8 cellular contexts compared by ENCODE assay signal in the genomic region with DNA sequence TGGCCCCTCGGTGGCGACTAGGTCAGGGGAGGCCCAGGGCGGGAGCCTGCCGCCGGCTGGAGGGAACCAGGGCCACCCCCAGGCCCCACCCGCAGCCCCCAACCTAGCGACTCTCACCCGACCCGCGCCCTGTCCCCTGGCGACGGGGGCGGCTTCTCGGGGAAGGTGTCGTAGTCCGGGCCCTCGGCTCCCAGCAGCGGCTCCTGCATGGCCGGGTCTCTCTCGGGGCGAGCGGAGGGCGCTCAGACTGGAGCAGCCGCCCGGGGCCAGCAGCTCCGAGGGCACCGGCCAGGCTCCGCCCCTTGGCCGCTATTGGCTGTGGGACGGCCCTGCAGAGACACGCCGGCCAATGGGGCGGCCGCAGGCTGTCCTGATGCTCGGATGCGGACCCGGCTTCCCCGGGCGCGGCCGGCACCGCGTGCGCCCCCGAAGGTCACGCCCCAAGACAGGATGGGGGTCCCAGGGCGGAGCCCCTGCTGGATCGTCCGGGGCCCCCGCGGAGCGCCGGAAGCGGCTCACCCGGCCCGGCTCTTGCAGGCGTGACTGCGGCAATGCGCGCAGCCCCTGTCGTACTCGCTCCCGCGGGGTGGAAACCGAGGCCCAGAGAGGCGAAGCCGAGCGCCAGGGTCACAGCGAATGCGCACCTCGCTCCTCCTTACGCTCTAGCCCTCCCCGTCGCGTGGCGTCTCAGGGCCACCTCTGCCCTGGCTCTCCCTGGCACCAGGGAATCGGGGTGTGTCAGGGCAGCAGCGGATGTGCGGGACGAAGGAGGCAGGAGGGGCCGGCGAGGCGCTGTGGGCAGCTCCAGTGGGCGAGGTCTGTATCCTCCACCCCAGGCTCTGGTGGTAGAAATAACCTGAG. TPM values are rescaled to one million over a fixed set of nuclear protein-coding genes. Genes with fewer than 3 reads are reported as not detected.
DNase-seq lines count a peak whose midpoint lies in the region; ATAC-seq and TF ChIP-seq lines count a peak whose summit lies in the region.

A gene with protein sequence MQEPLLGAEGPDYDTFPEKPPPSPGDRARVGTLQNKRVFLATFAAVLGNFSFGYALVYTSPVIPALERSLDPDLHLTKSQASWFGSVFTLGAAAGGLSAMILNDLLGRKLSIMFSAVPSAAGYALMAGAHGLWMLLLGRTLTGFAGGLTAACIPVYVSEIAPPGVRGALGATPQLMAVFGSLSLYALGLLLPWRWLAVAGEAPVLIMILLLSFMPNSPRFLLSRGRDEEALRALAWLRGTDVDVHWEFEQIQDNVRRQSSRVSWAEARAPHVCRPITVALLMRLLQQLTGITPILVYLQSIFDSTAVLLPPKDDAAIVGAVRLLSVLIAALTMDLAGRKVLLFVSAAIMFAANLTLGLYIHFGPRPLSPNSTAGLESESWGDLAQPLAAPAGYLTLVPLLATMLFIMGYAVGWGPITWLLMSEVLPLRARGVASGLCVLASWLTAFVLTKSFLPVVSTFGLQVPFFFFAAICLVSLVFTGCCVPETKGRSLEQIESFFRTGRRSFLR (minus strand): TSS at position 249 of the 861 bp plus-strand sequence. CDS start 40 bp downstream, at position 209.

- no peak for TF ChIP-seq CTCF in IMR-90 (conservative IDR thresholded peaks at IDR 0.05; ENCODE audit: low read depth, low read length)
- no peak for TF ChIP-seq CTCF in fibroblast of mammary gland (conservative IDR thresholded peaks at IDR 0.05; ENCODE audit: control insufficient read depth, insufficient read depth, low read depth, low read length)

- no peaks in the 10 kb centered on the region for H3K9me1 ChIP-seq in IMR-90 (ENCODE audit: insufficient read depth, low read length)

- peak within 1 kb of the TSS in 5 of 9 donors; percentile 48 to 83 (median 60) for H3K27ac Mint-ChIP-seq in naive thymus-derived CD4-positive, alpha-beta T cell
- peak within 1 kb of the TSS; percentile 37 for H3K27ac Mint-ChIP-seq in stimulated activated effector memory CD8-positive, alpha-beta T cell treated with anti-CD3 and anti-CD28 coated beads, Interleukin-12 subunit alpha, Interleukin-12 subunit beta, amount 100 ng/mL, for 72 hours

- DNase-seq in DMS53 treated with DMSO at 0.1 percent for 48 hours (lab: John Stamatoyannopoulos, UW; ENCODE audit: unreplicated experiment) (peak; percentile 75), IMR-90 (peak; percentile 63), RKO (ENCODE audit: low spot score) (peak; percentile 94), fibroblast of mammary gland (ENCODE audit: low read depth) (peak; percentile 66)
- peak; percentile 52 to 71 for DNase-seq in activated T-helper 1 cell treated with anti-CD3 and anti-CD28 coated beads, Interleukin-2, amount 50 U/mL, for 16 hours (ENCODE audit: low read depth in 1 of 2, low spot score in 1 of 2)
- peak; percentile 64 to 87 (median 74) for DNase-seq in naive thymus-derived CD4-positive, alpha-beta T cell
- DNase-seq in stimulated activated effector memory CD8-positive, alpha-beta T cell treated with anti-CD3 and anti-CD28 coated beads, Interleukin-12 subunit alpha, Interleukin-12 subunit beta, amount 100 ng/mL, for 72 hours (ENCODE audit: low spot score in 2 of 2) = peak; percentile 77 to 91

- peak within 1 kb of the TSS; percentile 50 to 83 (median 78) for H3K4me3 Mint-ChIP-seq in naive thymus-derived CD4-positive, alpha-beta T cell
- H3K4me3 Mint-ChIP-seq in stimulated activated effector memory CD8-positive, alpha-beta T cell treated with anti-CD3 and anti-CD28 coated beads, Interleukin-12 subunit alpha, Interleukin-12 subunit beta, amount 100 ng/mL, for 72 hours = peak within 1 kb of the TSS; percentile 69

- peak within 1 kb of the TSS; percentile 98 for H2AFZ ChIP-seq in IMR-90 (replicated peaks; ENCODE audit: low read length, poor library complexity)

- no peaks in the 10 kb centered on the region for H4K20me1 ChIP-seq in IMR-90 (ENCODE audit: insufficient read depth, low read length)

- peak within 1 kb of the TSS; percentile 70 for H3K23ac ChIP-seq in IMR-90 (ENCODE audit: low read depth, low read length)

- peaks cover 0 to 10% of the 10 kb centered on the region in 2 experiments; a peak in 1 of 4 replicates for H3K79me1 ChIP-seq in IMR-90 (ENCODE audit: low read depth in 1 of 2, low read length in 2 of 2)

- no peak within 1 kb of the TSS for H2BK120ac ChIP-seq in IMR-90 (ENCODE audit: low read depth, low read length)

- H2BK15ac ChIP-seq in IMR-90 (ENCODE audit: low read depth, low read length) = no peak within 1 kb of the TSS

- intact Hi-C loops in IMR-90 (cut with micrococcal nuclease) = no loop called here
- intact Hi-C loops in naive thymus-derived CD4-positive, alpha-beta T cell (cut with micrococcal nuclease) = loop anchor here (1.0 to 5.0 kb wide), 6 partner anchors 20 to 330 kb away; a partner anchor contains a TSS

- peaks cover 0 to 15% (median 10%) of the 10 kb centered on the region in 7 donors for H3K4me1 Mint-ChIP-seq in naive thymus-derived CD4-positive, alpha-beta T cell
- peaks cover 5% of the 10 kb centered on the region for H3K4me1 Mint-ChIP-seq in stimulated activated effector memory CD8-positive, alpha-beta T cell treated with anti-CD3 and anti-CD28 coated beads, Interleukin-12 subunit alpha, Interleukin-12 subunit beta, amount 100 ng/mL, for 72 hours

- no peak within 1 kb of the TSS for H2BK20ac ChIP-seq in IMR-90 (ENCODE audit: low read depth, low read length)

- H3K9me3 Mint-ChIP-seq in naive thymus-derived CD4-positive, alpha-beta T cell = no peaks in the 10 kb centered on the region
- no peaks in the 10 kb centered on the region for H3K9me3 Mint-ChIP-seq in stimulated activated effector memory CD8-positive, alpha-beta T cell treated with anti-CD3 and anti-CD28 coated beads, Interleukin-12 subunit alpha, Interleukin-12 subunit beta, amount 100 ng/mL, for 72 hours

- H3K36me3 Mint-ChIP-seq in naive thymus-derived CD4-positive, alpha-beta T cell = no peaks in the 10 kb centered on the region
- peaks cover 7% of the 10 kb centered on the region for H3K36me3 Mint-ChIP-seq in stimulated activated effector memory CD8-positive, alpha-beta T cell treated with anti-CD3 and anti-CD28 coated beads, Interleukin-12 subunit alpha, Interleukin-12 subunit beta, amount 100 ng/mL, for 72 hours

- CTCF ChIA-PET in IMR-90 (lab: Yijun Ruan, JAX) = interaction anchor here (1.1 kb wide), 1 partner anchor 127 kb away, joined by 3 read pairs; no protein-coding TSS in a partner anchor
- CTCF ChIA-PET in naive thymus-derived CD4-positive, alpha-beta T cell (lab: Charles Lee) = interaction anchor here (1.3 to 2.0 kb wide), 3 partner anchors 19 to 293 kb away, joined by 4 to 6 read pairs (median 4); a partner anchor contains a TSS

- no peak for TF ChIP-seq RAD21 in IMR-90 (IDR thresholded peaks at IDR 0.05; ENCODE audit: low read length)

- POLR2A ChIA-PET in IMR-90 (lab: Charles Lee; ENCODE audit: unreplicated experiment) = no interaction called here
- POLR2A ChIA-PET in naive thymus-derived CD4-positive, alpha-beta T cell (lab: Charles Lee) = interaction anchor here (0.6 to 1.0 kb wide), 3 partner anchors 30 to 131 kb away, joined by 3 read pairs; a partner anchor contains a TSS

- H2AK5ac ChIP-seq in IMR-90 (ENCODE audit: low read depth, low read length) = peak within 1 kb of the TSS; percentile 28; the same call in 1 of the 2 replicates

- H3K14ac ChIP-seq in IMR-90 (replicated peaks; ENCODE audit: low read depth, low read length) = peak within 1 kb of the TSS; percentile 66; the same call in 1 of the 2 replicates

- peaks cover 0 to 12% (median 0%) of the 10 kb centered on the region in 5 donors for H3K27me3 Mint-ChIP-seq in naive thymus-derived CD4-positive, alpha-beta T cell

- peaks cover 2% of the 10 kb centered on the region; the same call in 1 of the 2 replicates for H3K27me3 ChIP-seq in IMR-90 (ENCODE audit: control insufficient read depth, insufficient read depth, low read length)
- H3K27me3 ChIP-seq in naive thymus-derived CD4-positive, alpha-beta T cell (ENCODE audit: control insufficient read depth in 2 of 2, insufficient read depth in 2 of 2, low read length in 2 of 2) = no peaks in the 10 kb centered on the region

- no peak for TF ChIP-seq POLR2A in IMR-90 (IDR thresholded peaks at IDR 0.05; ENCODE audit: low read depth, low read length)

- H4K91ac ChIP-seq in IMR-90 (ENCODE audit: insufficient read depth, low read depth, low read length) = no peak within 1 kb of the TSS

- H3K36me3 ChIP-seq in IMR-90 (ENCODE audit: control insufficient read depth, insufficient read depth, low read length) = no peaks in the 10 kb centered on the region
- H3K36me3 ChIP-seq in naive thymus-derived CD4-positive, alpha-beta T cell (ENCODE audit: control insufficient read depth in 2 of 3, insufficient read depth in 3 of 3, low read length in 3 of 3) = no peaks in the 10 kb centered on the region

- in situ Hi-C loops in IMR-90 (cut with MboI; ENCODE audit: low sequenced_read_pairs) = loop anchor here (25.0 kb wide), 1 partner anchor 442 kb away; a partner anchor contains a TSS

- ATAC-seq in GM21576 (IDR thresholded peaks at IDR 0.05; ENCODE audit: unreplicated experiment) (peak; percentile 90), IMR-90 (ENCODE audit: low read depth) (peak; percentile 100)
- peak; percentile 96 for ATAC-seq in naive thymus-derived CD4-positive, alpha-beta T cell
- peak; percentile 98 for ATAC-seq in stimulated activated effector memory CD8-positive, alpha-beta T cell treated with anti-CD3 and anti-CD28 coated beads, Interleukin-12 subunit alpha, Interleukin-12 subunit beta, amount 100 ng/mL, for 72 hours

- H3K4me3 ChIP-seq in IMR-90 (ENCODE audit: insufficient read depth, low read depth, low read length) (peak within 1 kb of the TSS; percentile 45), fibroblast of mammary gland (ENCODE audit: control insufficient read depth, low read depth, low read length) (peak within 1 kb of the TSS; percentile 65)
- peak within 1 kb of the TSS; percentile 77 for H3K4me3 ChIP-seq in naive thymus-derived CD4-positive, alpha-beta T cell (ENCODE audit: low read length)

- dilution Hi-C loops in IMR-90 (cut with HindIII; ENCODE audit: low sequenced_read_pairs, unreplicated experiment) = no loop called here

- H3K4me1 ChIP-seq in IMR-90 (ENCODE audit: control insufficient read depth, insufficient read depth, low read length) = peaks cover 3% of the 10 kb centered on the region; the same call in 1 of the 2 replicates
- H3K4me1 ChIP-seq in naive thymus-derived CD4-positive, alpha-beta T cell (ENCODE audit: control insufficient read depth in 2 of 2, insufficient read depth in 2 of 2, low read length in 2 of 2) = peaks cover 0 to 12% of the 10 kb centered on the region in 2 donors

- no peak within 1 kb of the TSS for H3K56ac ChIP-seq in IMR-90 (ENCODE audit: extremely low read depth, insufficient read depth, low read length)

- H3K9ac ChIP-seq in IMR-90 (ENCODE audit: low read depth, low read length) = peak within 1 kb of the TSS; percentile 36

- H3K4ac ChIP-seq in IMR-90 (ENCODE audit: low read depth, low read length) = peak within 1 kb of the TSS; percentile 35; the same call in 1 of the 2 replicates

- peak within 1 kb of the TSS in 1 of 2 experiments; percentile 76; a peak in 2 of 4 replicates for H4K8ac ChIP-seq in IMR-90 (ENCODE audit: low read depth in 2 of 2, low read length in 2 of 2)

- no peak within 1 kb of the TSS; the same call in 1 of the 2 replicates for H3K27ac ChIP-seq in IMR-90 (ENCODE audit: insufficient read depth, low read length)
- peak within 1 kb of the TSS; percentile 50 for H3K27ac ChIP-seq in naive thymus-derived CD4-positive, alpha-beta T cell (ENCODE audit: low read depth, low read length)

- H4K5ac ChIP-seq in IMR-90 (ENCODE audit: low read depth, low read length) = no peak within 1 kb of the TSS

- no peaks in the 10 kb centered on the region for H3K9me3 ChIP-seq in IMR-90 (ENCODE audit: control insufficient read depth, insufficient read depth, low read length)
- no peaks in the 10 kb centered on the region for H3K9me3 ChIP-seq in naive thymus-derived CD4-positive, alpha-beta T cell (ENCODE audit: control insufficient read depth in 2 of 3, low read length in 3 of 3)

- 3% methylated on average over 49 of the region's 84 CpGs; no CpG with 5 or more reads in 1 of the 2 experiments for WGBS in IMR-90 (ENCODE audit: extremely low coverage in 2 of 2, insufficient read length in 1 of 2), 2 experiments

- H3K18ac ChIP-seq in IMR-90 (ENCODE audit: low read depth, low read length) = no peak within 1 kb of the TSS

- peak within 1 kb of the TSS; percentile 80 for H3K4me2 ChIP-seq in IMR-90 (ENCODE audit: low read depth, low read length)

- BruUV-seq in IMR-90 (replicated peaks; lab: Mats Ljungman, UMichigan) = no TSS peak

- no peak within 1 kb of the TSS for H2BK5ac ChIP-seq in IMR-90 (ENCODE audit: low read depth, low read length, poor library complexity, severe bottlenecking)

- peak within 1 kb of the TSS; percentile 90 for H2AK9ac ChIP-seq in IMR-90 (replicated peaks; ENCODE audit: low read depth, low read length, poor library complexity)

RNA-seq across cellular contexts. Expression of the gene that starts here (rescaled TPM):
- 2.9 and 3.1 TPM in 2 replicates for total RNA-seq in IMR-90 (2012; rRNA removed)
- 8.5 and 9.3 TPM in 2 replicates for polyA plus RNA-seq in IMR-90 (2012; rRNA removed)
- polyA plus RNA-seq in IMR-90 (2012; cell fraction: cytosol; rRNA removed) = 3.0 and 11.7 TPM in 2 replicates
- polyA plus RNA-seq in IMR-90 (2012; cell fraction: nucleus; rRNA removed; ENCODE audit: low replicate concordance) = 8.5 and 22.8 TPM in 2 replicates
- 10 to 100 TPM in 1 of 5 experiments, 1 to 10 TPM in 4; 2.4 to 34.7 (median 3.6) TPM for total RNA-seq in naive thymus-derived CD4-positive, alpha-beta T cell
- polyA plus RNA-seq in naive thymus-derived CD4-positive, alpha-beta T cell = 1 to 10 TPM; 2.6 TPM
